14 cellular contexts compared by ENCODE assay signal in the genomic region with DNA sequence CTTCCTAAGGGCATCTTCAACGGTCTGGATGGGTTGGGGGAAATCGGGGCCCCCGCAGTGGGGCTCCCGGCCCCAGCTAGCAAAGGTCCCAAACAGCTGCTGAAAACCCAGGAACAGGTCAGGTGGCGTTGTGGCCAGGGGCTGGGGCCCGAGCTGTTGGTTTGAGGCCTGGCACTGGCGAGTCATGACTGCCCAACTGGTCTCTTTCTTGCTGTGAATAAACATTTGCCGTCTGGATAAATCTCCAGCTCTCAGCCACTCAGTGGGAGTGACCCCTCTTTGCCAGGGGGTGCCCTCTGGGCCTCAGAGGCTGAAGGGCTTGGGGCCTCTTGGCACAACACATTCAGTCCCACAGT. TPM values are rescaled to one million over a fixed set of nuclear protein-coding genes. Genes with fewer than 3 reads are reported as not detected.
"Had no signal": no experiment of that assay in that cellular context is flagged by ENCODE, and none has a peak within 500 bp of the region (broad histone marks: within the 10 kb centered on the region; RNA-seq: fewer than 3 reads in every experiment).

No MANE protein-coding gene starts in this region.

- H3K4me3 Mint-ChIP-seq: activated naive CD4-positive, alpha-beta T cell treated with anti-CD3 and anti-CD28 coated beads, Interleukin-2, amount 10 ng/mL, durations not matched to agents 7 days and 5 days had no signal

- DNase-seq: activated naive CD4-positive, alpha-beta T cell treated with anti-CD3 and anti-CD28 coated beads, Interleukin-2, amount 10 ng/mL, durations not matched to agents 7 days and 5 days; adrenal gland; right lobe of liver; stimulated activated naive CD8-positive, alpha-beta T cell treated with anti-CD3 and anti-CD28 coated beads, Interleukin-15, Interleukin-2, amounts not matched to agents 100 U/mL and 50 U/mL, for 24 hours; T-helper 2 cell had no signal

- ATAC-seq: right lobe of liver; stimulated activated naive CD8-positive, alpha-beta T cell treated with anti-CD3 and anti-CD28 coated beads, Interleukin-15, Interleukin-2, amounts not matched to agents 100 U/mL and 50 U/mL, for 24 hours had no signal

- H3K4me3 ChIP-seq: adrenal gland, right lobe of liver had no signal

- H3K27me3 ChIP-seq: adrenal gland, right lobe of liver had no signal

- H3K27me3 Mint-ChIP-seq: progenitor cell of endocrine pancreas had no signal

- H3K9me3 ChIP-seq: adrenal gland, right lobe of liver had no signal

- H3K36me3 ChIP-seq: adrenal gland, right lobe of liver had no signal

- H3K27ac ChIP-seq: adrenal gland, right lobe of liver had no signal

- H3K9me3 Mint-ChIP-seq: activated naive CD4-positive, alpha-beta T cell treated with anti-CD3 and anti-CD28 coated beads, Interleukin-2, amount 10 ng/mL, durations not matched to agents 7 days and 5 days; activated T-helper 2 cell treated with anti-CD3 and anti-CD28 coated beads, Interferon-gamma antibody, Interleukin-2, Interleukin-4, amounts not matched to agents 10 μg/mL and 5 μg/mL and 100 μg/mL, durations not matched to agents 14 hours and 24 hours and 36 hours had no signal

- H3K36me3 Mint-ChIP-seq: activated naive CD4-positive, alpha-beta T cell treated with anti-CD3 and anti-CD28 coated beads, Interleukin-2, amount 10 ng/mL, durations not matched to agents 7 days and 5 days had no signal

- FAIRE-seq: endometrium, TTC549 had no signal

- H3K27ac Mint-ChIP-seq: activated naive CD4-positive, alpha-beta T cell treated with anti-CD3 and anti-CD28 coated beads, Interleukin-2, amount 10 ng/mL, durations not matched to agents 7 days and 5 days; activated T-helper 2 cell treated with anti-CD3 and anti-CD28 coated beads, Interferon-gamma antibody, Interleukin-2, Interleukin-4, amounts not matched to agents 10 μg/mL and 5 μg/mL and 100 μg/mL, durations not matched to agents 14 hours and 24 hours and 36 hours; progenitor cell of endocrine pancreas had no signal

RNA-seq across cellular contexts. Expression of gene SLC25A47, which starts 10.1 kb away (rescaled TPM):
- total RNA-seq: activated T-helper 2 cell treated with anti-CD3 and anti-CD28 coated beads, Interferon-gamma antibody, Interleukin-2, Interleukin-4, amounts not matched to agents 10 μg/mL and 5 μg/mL and 100 μg/mL, durations not matched to agents 14 hours and 24 hours and 36 hours; cerebellum; dermis microvascular lymphatic vessel endothelial cell; esophagus mucosa; progenitor cell of endocrine pancreas; temporal lobe; ureter had no signal
